33 cellular contexts compared by ENCODE assay signal in genomic region chr14:23814858-23815257, GRCh38.
DNase-seq lines count a peak whose midpoint lies in the region; ATAC-seq, FAIRE-seq and TF ChIP-seq lines count a peak whose summit lies in the region.
"Had no signal": no experiment of that assay in that cellular context is flagged by ENCODE, and none has a peak within 500 bp of the region (broad histone marks: within the 10 kb centered on the region; RNA-seq: fewer than 3 reads in every experiment).

No MANE protein-coding gene starts in this region.

- no peak overlapping the region for H3K27ac ChIP-seq in HepG2 (ENCODE audit: extremely low read length, insufficient read depth, low read length)
- H3K27ac ChIP-seq in right lobe of liver, result no peak overlapping the region
- H3K27ac ChIP-seq: 22Rv1; A549; BLaER1; BLaER1 treated with 17β-estradiol and CSF1 and Interleukin-3, amounts not matched to agents 10 nM and 100 nM; C4-2B had no signal

- POLR2A ChIA-PET in HepG2 (lab: Yijun Ruan, JAX), result no interaction called here

- TF ChIP-seq CTCF in HepG2 (CRISPR knock-in tag; IDR thresholded peaks at IDR 0.05), result no peak
- TF ChIP-seq CTCF in right lobe of liver (IDR thresholded peaks at IDR 0.05), result no peak

- ATAC-seq in HepG2 (no peak), right lobe of liver (no peak)
- ATAC-seq: A549; CD8-positive, alpha-beta T cell had no signal

- H3K9ac ChIP-seq in HepG2 (ENCODE audit: insufficient read depth, low read depth, low read length), result no peak overlapping the region
- H3K9ac ChIP-seq: BLaER1; BLaER1 treated with 17β-estradiol and CSF1 and Interleukin-3, amounts not matched to agents 10 nM and 100 nM had no signal

- TF ChIP-seq EP300 in HepG2 (IDR thresholded peaks at IDR 0.05; ENCODE audit: low read depth in 2 of 2, low read length in 2 of 2), result no peak
- no peak for TF ChIP-seq EP300 in HepG2 (CRISPR knock-in tag; IDR thresholded peaks at IDR 0.05; ENCODE audit: borderline replicate concordance)

- in situ Hi-C loops in HepG2 (cut with HindIII; ENCODE audit: extremely low pct_ligation_motif_present, low pct_unique_long_range_greater_than_20kb) (no loop called here), SK-MEL-5 (cut with HindIII; ENCODE audit: low pct_unique_long_range_greater_than_20kb, low sequenced_read_pairs) (no loop called here)

- no peaks in the 10 kb centered on the region for H3K27me3 ChIP-seq in HepG2 (ENCODE audit: control insufficient read depth in 1 of 2, insufficient read depth in 2 of 2, low read length in 2 of 2)
- no peaks in the 10 kb centered on the region for H3K27me3 ChIP-seq in right lobe of liver
- H3K27me3 ChIP-seq: BE2C; BLaER1; BLaER1 treated with 17β-estradiol and CSF1 and Interleukin-3, amounts not matched to agents 10 nM and 100 nM had no signal

- no peaks in the 10 kb centered on the region for H3K4me1 ChIP-seq in HepG2 (ENCODE audit: insufficient read depth, low read length)
- H3K4me1 ChIP-seq in right lobe of liver, result no peaks in the 10 kb centered on the region
- H3K4me1 ChIP-seq: A549; BE2C; BLaER1; BLaER1 treated with 17β-estradiol and CSF1 and Interleukin-3, amounts not matched to agents 10 nM and 100 nM; Caco-2 had no signal

- TF ChIP-seq POLR2A in HepG2 (IDR thresholded peaks at IDR 0.05; ENCODE audit: insufficient read depth in 1 of 2, low read depth in 2 of 2, low read length in 2 of 2) (no peak), right lobe of liver (IDR thresholded peaks at IDR 0.05) (no peak)

- no peak for DNase-seq in HepG2 (ENCODE audit: low spot score)
- DNase-seq in right lobe of liver, result no peak
- DNase-seq in SK-MEL-5 (ENCODE audit: low read depth, low spot score), result peak; percentile 68
- peak; percentile 16 for DNase-seq in globus pallidus (ENCODE audit: low spot score)
- DNase-seq in mucosa of gallbladder (ENCODE audit: low spot score), result no peak
- no peak for DNase-seq in SIG-M5 (lab: John Stamatoyannopoulos, UW)
- DNase-seq: 8988T; ACHN; AML-193; BE2C; C1 segment of cervical spinal cord; Caco-2; Calu3; CD4-positive, alpha-beta memory T cell; CD4-positive, alpha-beta T cell; CD4-positive, CD25-positive, alpha-beta regulatory T cell; CD8-positive, alpha-beta memory T cell; CD8-positive, alpha-beta T cell; COR-L47; DMS 273 treated with DMSO at 0.1 percent for 48 hours; DMS153; DMS53; DMS79; DMS79 treated with DMSO at 0.1 percent for 48 hours; DND-41; EL had no signal

- no peaks in the 10 kb centered on the region for H3K36me3 ChIP-seq in HepG2 (replicated peaks in 1 of 2; ENCODE audit: control insufficient read depth in 1 of 2, insufficient read depth in 2 of 2, low read length in 2 of 2)
- H3K36me3 ChIP-seq in right lobe of liver, result no peaks in the 10 kb centered on the region
- H3K36me3 ChIP-seq: BE2C; BLaER1; BLaER1 treated with 17β-estradiol and CSF1 and Interleukin-3, amounts not matched to agents 10 nM and 100 nM had no signal

- no TSS peak for BruUV-seq in HepG2 (replicated peaks; lab: Mats Ljungman, UMichigan)

- CTCF ChIA-PET in HepG2 (lab: Yijun Ruan, JAX; ENCODE audit: low intra/inter-chr PET ratio, low total read pairs), result no interaction called here

- intact Hi-C loops in HepG2 (cut with micrococcal nuclease; ENCODE audit: unreplicated experiment) (no loop called here), right lobe of liver (cut with DNase I) (no loop called here)

- WGBS in HepG2 (ENCODE audit: low lambda C conversion rate), result 43% methylated on average over 4 of the region's 4 CpGs
- WGBS in right lobe of liver (ENCODE audit: insufficient coverage, low coverage, low lambda C conversion rate, missing lambda C conversion rate), result 86% methylated on average over 4 of the region's 4 CpGs

- H3K79me2 ChIP-seq in HepG2 (ENCODE audit: insufficient read depth, low read length), result no peaks in the 10 kb centered on the region

- no peak for TF ChIP-seq RAD21 in HepG2 (CRISPR knock-in tag; IDR thresholded peaks at IDR 0.05)

- FAIRE-seq in HepG2 (lab: Jason Lieb, UNC), result no peak
- FAIRE-seq: A204.1, A549, D721Med had no signal

- no peak overlapping the region for H3K4me3 ChIP-seq in HepG2 (replicated peaks in 1 of 3; ENCODE audit: insufficient read depth in 1 of 3, low read depth in 2 of 3, low read length in 3 of 3)
- no peak overlapping the region for H3K4me3 ChIP-seq in right lobe of liver
- H3K4me3 ChIP-seq: A549; BLaER1; BLaER1 treated with 17β-estradiol and CSF1 and Interleukin-3, amounts not matched to agents 10 nM and 100 nM had no signal

- no peaks in the 10 kb centered on the region for H4K20me1 ChIP-seq in HepG2 (ENCODE audit: insufficient read depth, low read length)
- H4K20me1 ChIP-seq: BLaER1; BLaER1 treated with 17β-estradiol and CSF1 and Interleukin-3, amounts not matched to agents 10 nM and 100 nM had no signal

- H3K4me2 ChIP-seq in HepG2 (ENCODE audit: low read depth, low read length), result no peak overlapping the region
- H3K4me2 ChIP-seq: A549; BLaER1; BLaER1 treated with 17β-estradiol and CSF1 and Interleukin-3, amounts not matched to agents 10 nM and 100 nM had no signal

- H2AFZ ChIP-seq in HepG2 (ENCODE audit: low read length), result no peak overlapping the region

- H3K9me3 ChIP-seq in HepG2 (ENCODE audit: low read length) (no peaks in the 10 kb centered on the region), right lobe of liver (peaks cover 0 to 2% (median 0%) of the 10 kb centered on the region in 4 donors)
- H3K9me3 ChIP-seq: A549, BE2C, Caco-2 had no signal

TF ChIP-seq in HepG2, 621 proteins besides CTCF, POLR2A, EP300 and RAD21:
- TF ChIP-seq RXRA (CRISPR knock-in tag; IDR thresholded peaks at IDR 0.05) (no peak), CREB1 (IDR thresholded peaks at IDR 0.05) (peak; percentile 90), CREB1 (CRISPR knock-in tag; IDR thresholded peaks at IDR 0.05) (no peak), HIC2 (CRISPR knock-in tag; IDR thresholded peaks at IDR 0.05; ENCODE audit: low read depth) (no peak), NFE2L2 (IDR thresholded peaks at IDR 0.05; ENCODE audit: low read length) (no peak), ATF7 (IDR thresholded peaks at IDR 0.05) (peak; percentile 56), ATF7 (CRISPR knock-in tag; IDR thresholded peaks at IDR 0.05) (no peak), ZFP62 (CRISPR knock-in tag; IDR thresholded peaks at IDR 0.05) (no peak), ATF2 (CRISPR knock-in tag; IDR thresholded peaks at IDR 0.05) (no peak)
- TF ChIP-seq, protein P1, sequence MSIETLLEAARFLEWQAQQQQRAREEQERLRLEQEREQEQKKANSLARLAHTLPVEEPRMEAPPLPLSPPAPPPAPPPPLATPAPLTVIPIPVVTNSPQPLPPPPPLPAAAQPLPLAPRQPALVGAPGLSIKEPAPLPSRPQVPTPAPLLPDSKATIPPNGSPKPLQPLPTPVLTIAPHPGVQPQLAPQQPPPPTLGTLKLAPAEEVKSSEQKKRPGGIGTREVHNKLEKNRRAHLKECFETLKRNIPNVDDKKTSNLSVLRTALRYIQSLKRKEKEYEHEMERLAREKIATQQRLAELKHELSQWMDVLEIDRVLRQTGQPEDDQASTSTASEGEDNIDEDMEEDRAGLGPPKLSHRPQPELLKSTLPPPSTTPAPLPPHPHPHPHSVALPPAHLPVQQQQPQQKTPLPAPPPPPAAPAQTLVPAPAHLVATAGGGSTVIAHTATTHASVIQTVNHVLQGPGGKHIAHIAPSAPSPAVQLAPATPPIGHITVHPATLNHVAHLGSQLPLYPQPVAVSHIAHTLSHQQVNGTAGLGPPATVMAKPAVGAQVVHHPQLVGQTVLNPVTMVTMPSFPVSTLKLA (IDR thresholded peaks at IDR 0.05), result no peak
- TF ChIP-seq, protein P2, sequence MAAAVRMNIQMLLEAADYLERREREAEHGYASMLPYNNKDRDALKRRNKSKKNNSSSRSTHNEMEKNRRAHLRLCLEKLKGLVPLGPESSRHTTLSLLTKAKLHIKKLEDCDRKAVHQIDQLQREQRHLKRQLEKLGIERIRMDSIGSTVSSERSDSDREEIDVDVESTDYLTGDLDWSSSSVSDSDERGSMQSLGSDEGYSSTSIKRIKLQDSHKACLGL (CRISPR knock-in tag; IDR thresholded peaks at IDR 0.05), result no peak

Comparison
In these comparisons a context has a peak if more than half of its experiments do, and no peak if none do; other contexts are left out.
1. DNase-seq: peak in SK-MEL-5 (single experiment) and globus pallidus (single experiment); none in HepG2 (single experiment), right lobe of liver (0 of 3), mucosa of gallbladder (single experiment) and SIG-M5 (single experiment).